ENCODE assay signal across 8 cellular contexts in the genomic region with DNA sequence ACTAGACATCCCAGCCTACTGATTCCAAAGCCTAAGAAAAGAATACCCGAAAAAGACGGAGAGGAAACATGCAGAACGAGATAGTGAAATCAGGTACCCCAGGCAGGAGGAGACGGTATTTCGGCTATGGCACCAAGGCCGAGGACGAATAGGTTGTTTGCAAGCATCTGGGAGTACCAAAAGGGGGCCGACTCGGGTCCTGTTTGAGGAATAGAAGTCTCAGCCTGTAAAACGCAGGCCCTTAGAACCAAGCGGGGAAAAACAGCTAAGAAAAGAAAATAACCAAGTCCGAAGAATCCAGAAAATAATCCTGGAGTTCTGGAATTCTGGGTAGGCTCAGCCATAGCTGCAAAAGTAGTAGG. TPM values are rescaled to one million over a fixed set of nuclear protein-coding genes. Genes with fewer than 3 reads are reported as not detected.
DNase-seq lines count a peak whose midpoint lies in the region; TF ChIP-seq lines count a peak whose summit lies in the region.

No MANE protein-coding gene starts in this region.

- no peak for TF ChIP-seq EP300 in SK-N-SH (IDR thresholded peaks at IDR 0.05; ENCODE audit: borderline replicate concordance in 1 of 2, low read depth in 1 of 2, low read length in 1 of 2)

- no peaks in the 10 kb centered on the region for H3K9me3 Mint-ChIP-seq in H9
- H3K9me3 Mint-ChIP-seq in nephron progenitor cell = no peaks in the 10 kb centered on the region

- H3K4me1 ChIP-seq in H9 (ENCODE audit: insufficient read depth, low read length) = no peaks in the 10 kb centered on the region
- peaks cover 8 to 17% of the 10 kb centered on the region in 2 experiments; a peak in 2 of 4 replicates for H3K4me1 ChIP-seq in SK-N-SH (ENCODE audit: control insufficient read depth in 1 of 2, insufficient read depth in 2 of 2, low read depth in 1 of 2, low read length in 1 of 2)
- H3K4me1 ChIP-seq in ectodermal cell (ENCODE audit: control insufficient read depth, insufficient read depth, low read length) = peaks cover 7% of the 10 kb centered on the region

- peak overlapping the region; percentile 85 to 97 for H3K4me3 ChIP-seq in SK-N-SH (ENCODE audit: low read depth in 2 of 2, low read length in 1 of 2)
- peak overlapping the region; percentile 89 for H3K4me3 ChIP-seq in ectodermal cell (ENCODE audit: insufficient read depth, low read depth, low read length)

- H3K9ac ChIP-seq in H9 (ENCODE audit: extremely low read depth, insufficient read length, low read length) (peak overlapping the region; percentile 71), SK-N-SH (peak overlapping the region; percentile 85)

- no peaks in the 10 kb centered on the region for H3K9me3 ChIP-seq in H9 (ENCODE audit: control insufficient read depth, low read depth, low read length)
- H3K9me3 ChIP-seq in SK-N-SH = no peaks in the 10 kb centered on the region
- H3K9me3 ChIP-seq in ectodermal cell (ENCODE audit: control insufficient read depth, low read length) = no peaks in the 10 kb centered on the region

- H3T11ph ChIP-seq in H9 (ENCODE audit: low read length) = no peak overlapping the region

- H4K91ac ChIP-seq in H9 (ENCODE audit: insufficient read length, low read depth, low read length) = no peak overlapping the region

- H2AFZ ChIP-seq in H9 (ENCODE audit: low read length) (no peak overlapping the region), SK-N-SH (ENCODE audit: low read depth) (peak overlapping the region; percentile 75)

- H2BK15ac ChIP-seq in H9 (ENCODE audit: low read depth, low read length) = no peak overlapping the region

- no peak overlapping the region for H2AK5ac ChIP-seq in H9 (ENCODE audit: insufficient read length, low read length)

- H3K79me1 ChIP-seq in H9 (ENCODE audit: insufficient read depth, low read depth, low read length, poor library complexity, severe bottlenecking) = no peaks in the 10 kb centered on the region

- H2BK12ac ChIP-seq in H9 (ENCODE audit: insufficient read length, low read depth, low read length) = no peak overlapping the region

- H3K56ac ChIP-seq in H9 (ENCODE audit: insufficient read length, low read depth, low read length) = no peak overlapping the region

- no peak for TF ChIP-seq RAD21 in SK-N-SH (IDR thresholded peaks at IDR 0.05; ENCODE audit: low read length)

- POLR2A ChIA-PET in SK-N-SH (lab: Yijun Ruan, JAX) (interaction anchor here (1.0 to 2.3 kb wide), 5 partner anchors 8 to 139 kb away, joined by 3 to 15 read pairs (median 6); a partner anchor contains a TSS), GM10248 (lab: Yijun Ruan, JAX) (interaction anchor here (1.9 kb wide), 1 partner anchor 57 kb away, joined by 12 read pairs; a partner anchor contains a TSS)

- H3K36me3 Mint-ChIP-seq in H9 (ENCODE audit: insufficient read depth in 1 of 3, low read depth in 3 of 3) (peaks cover 16 to 41% (median 37%) of the 10 kb centered on the region in 3 experiments; a peak in 5 of 7 replicates), nephron progenitor cell (ENCODE audit: low read depth) (peaks cover 20% of the 10 kb centered on the region)

- H4K20me1 ChIP-seq in H9 (ENCODE audit: control insufficient read depth, insufficient read depth, insufficient read length) (no peaks in the 10 kb centered on the region), SK-N-SH (ENCODE audit: insufficient read depth) (no peaks in the 10 kb centered on the region)

- DNase-seq in H9 (no peak), SK-N-SH (no peak), nephron progenitor cell (peak; percentile 21), GM10248 (ENCODE audit: extremely low spot score) (no peak), SK-N-DZ (ENCODE audit: low spot score) (no peak), A172 (ENCODE audit: low spot score) (no peak), NCI-H1105 (lab: John Stamatoyannopoulos, UW) (no peak)

- H3K4me1 Mint-ChIP-seq in H9 = peaks cover 10 to 14% of the 10 kb centered on the region in 2 experiments
- H3K4me1 Mint-ChIP-seq in nephron progenitor cell = peaks cover 32% of the 10 kb centered on the region

- peaks cover 3% of the 10 kb centered on the region; the same call in 1 of the 2 replicates for H3K79me2 ChIP-seq in H9 (ENCODE audit: insufficient read depth, low read length)
- H3K79me2 ChIP-seq in SK-N-SH (ENCODE audit: insufficient read depth) = peaks cover 26% of the 10 kb centered on the region

- peaks cover 4% of the 10 kb centered on the region for H3K23me2 ChIP-seq in H9 (ENCODE audit: insufficient read length, low read depth, low read length, poor library complexity, severe bottlenecking)

- H3K27me3 ChIP-seq in H9 (ENCODE audit: insufficient read depth, low read length) (no peaks in the 10 kb centered on the region), SK-N-SH (ENCODE audit: insufficient read depth) (no peaks in the 10 kb centered on the region), ectodermal cell (ENCODE audit: control insufficient read depth, insufficient read depth, low read length, poor library complexity, severe bottlenecking) (no peaks in the 10 kb centered on the region)

- CTCF ChIA-PET in SK-N-SH (lab: Yijun Ruan, JAX) = interaction anchor here (0.9 to 50.8 kb wide), 25 partner anchors 9 to 568 kb away, joined by 3 to 2107 read pairs (median 5); a partner anchor contains a TSS
- CTCF ChIA-PET in GM10248 (lab: Yijun Ruan, JAX) = interaction anchor here (0.7 to 40.4 kb wide), 20 partner anchors 12 to 562 kb away, joined by 3 to 880 read pairs (median 12); a partner anchor contains a TSS

- peak overlapping the region; percentile 99 to 100 (median 100); a peak in 6 of 7 replicates for H3K27ac Mint-ChIP-seq in H9
- H3K27ac Mint-ChIP-seq in nephron progenitor cell = peak overlapping the region; percentile 100

- H3F3A ChIP-seq in SK-N-SH (replicated peaks; ENCODE audit: insufficient read depth) = peaks cover 4% of the 10 kb centered on the region

- H3K14ac ChIP-seq in H9 (ENCODE audit: insufficient read depth, low read length) = no peak overlapping the region

- no peak overlapping the region for H3K4ac ChIP-seq in H9 (ENCODE audit: low read depth, low read length)

- no peak overlapping the region for H2BK20ac ChIP-seq in H9 (ENCODE audit: low read depth, low read length, poor library complexity, severe bottlenecking)

- H3K4me2 ChIP-seq in H9 (ENCODE audit: insufficient read depth, insufficient read length, low read length) = peak overlapping the region; percentile 94
- peak overlapping the region; percentile 98 for H3K4me2 ChIP-seq in SK-N-SH

- no peak overlapping the region for H3K18ac ChIP-seq in H9 (ENCODE audit: insufficient read length, low read depth, low read length)

- no peaks in the 10 kb centered on the region for H3K9me2 ChIP-seq in SK-N-SH

- H4K5ac ChIP-seq in H9 (ENCODE audit: insufficient read length, low read depth, low read length) = no peak overlapping the region

- WGBS in H9 (ENCODE audit: extremely low coverage, insufficient read length, low lambda C conversion rate) = no CpG with 5 or more reads among the region's 12 CpGs
- 3% methylated on average over 12 of the region's 12 CpGs for WGBS in SK-N-SH (ENCODE audit: low lambda C conversion rate)
- WGBS in ectodermal cell, 2 experiments = 2 to 3% methylated on average over 12 of the region's 12 CpGs

- H3K27me3 Mint-ChIP-seq in H9 (ENCODE audit: low read depth) = no peaks in the 10 kb centered on the region
- peaks cover 6% of the 10 kb centered on the region for H3K27me3 Mint-ChIP-seq in nephron progenitor cell (ENCODE audit: low read depth, poor library complexity)

- no peak overlapping the region for H2BK5ac ChIP-seq in H9 (ENCODE audit: insufficient read length, low read length)

- no peak overlapping the region for H2BK120ac ChIP-seq in H9 (ENCODE audit: low read depth, low read length, poor library complexity, severe bottlenecking)

- H3K23ac ChIP-seq in H9 (ENCODE audit: insufficient read length, low read depth, low read length) = no peak overlapping the region

- H3K36me3 ChIP-seq in SK-N-SH (replicated peaks in 1 of 2; ENCODE audit: control insufficient read depth in 1 of 2, insufficient read depth in 2 of 2, low read length in 1 of 2) (peaks cover 32 to 39% of the 10 kb centered on the region in 2 experiments), ectodermal cell (ENCODE audit: control insufficient read depth, insufficient read depth, low read length) (peaks cover 35% of the 10 kb centered on the region)

- TF ChIP-seq CTCF in H9 (conservative IDR thresholded peaks at IDR 0.05) (no peak), SK-N-SH (IDR thresholded peaks at IDR 0.05) (no peak), nephron progenitor cell (IDR thresholded peaks at IDR 0.05) (no peak), GM10248 (IDR thresholded peaks at IDR 0.05; ENCODE audit: control extremely low read depth, extremely low read depth, low read depth, missing control alignments) (no peak)

- H4K8ac ChIP-seq in H9 (replicated peaks; ENCODE audit: insufficient read length, low read depth, low read length) = no peak overlapping the region

- peak overlapping the region; percentile 89 to 94 for H3K4me3 Mint-ChIP-seq in H9
- H3K4me3 Mint-ChIP-seq in nephron progenitor cell = peak overlapping the region; percentile 90

- H3K27ac ChIP-seq in H9 (ENCODE audit: insufficient read length, low read depth, low read length) (no peak overlapping the region), SK-N-SH (ENCODE audit: low read depth in 2 of 2, low read length in 1 of 2) (peak overlapping the region; percentile 80 to 99), ectodermal cell (ENCODE audit: insufficient read depth, low read depth, low read length, poor library complexity, severe bottlenecking) (no peak overlapping the region)

RNA-seq across cellular contexts. Expression of a gene that starts 0.5 kb away (rescaled TPM):
- total RNA-seq in H9 (2021) = 55.5 and 58.9 TPM in 2 replicates
- 89.8 and 109 TPM in 2 replicates for polyA plus RNA-seq in SK-N-SH (2012; rRNA removed)
- 81.5 and 91.0 TPM in 2 replicates for polyA plus RNA-seq in SK-N-SH (2012; cell fraction: cytosol; rRNA removed)
- polyA plus RNA-seq in SK-N-SH (2012; cell fraction: nucleus; rRNA removed) = 63.5 and 95.5 TPM in 2 replicates
- polyA plus RNA-seq in ectodermal cell (2013, experiment 1 of 4) = 65.7 TPM
- polyA plus RNA-seq in ectodermal cell (2013, experiment 2 of 4) = 70.4 TPM
- 56.3 TPM for polyA plus RNA-seq in ectodermal cell (2013, experiment 3 of 4)
- polyA plus RNA-seq in ectodermal cell (2013, experiment 4 of 4) = 65.6 TPM
- 94.9 and 178 TPM in 2 replicates for polyA plus RNA-seq in SK-N-DZ (2014; cell fraction: cytosol; rRNA removed)
- polyA plus RNA-seq in SK-N-DZ (2014; cell fraction: nucleus; rRNA removed) = 127 and 153 TPM in 2 replicates
- 101 and 112 TPM in 2 replicates for total RNA-seq in A172 (2014; rRNA removed; shearing (Covaris generic))

RNA-seq across cellular contexts. Expression of a gene that starts 29.3 kb away (rescaled TPM):
- 33.7 and 35.0 TPM in 2 replicates for total RNA-seq in H9 (2021)
- 43.5 and 54.0 TPM in 2 replicates for polyA plus RNA-seq in SK-N-SH (2012; rRNA removed)
- 38.1 and 44.5 TPM in 2 replicates for polyA plus RNA-seq in SK-N-SH (2012; cell fraction: cytosol; rRNA removed)
- 67.4 and 68.6 TPM in 2 replicates for polyA plus RNA-seq in SK-N-SH (2012; cell fraction: nucleus; rRNA removed)
- polyA plus RNA-seq in ectodermal cell (2013, experiment 1 of 4) = 43.9 TPM
- 46.4 TPM for polyA plus RNA-seq in ectodermal cell (2013, experiment 2 of 4)
- polyA plus RNA-seq in ectodermal cell (2013, experiment 3 of 4) = 42.5 TPM
- polyA plus RNA-seq in ectodermal cell (2013, experiment 4 of 4) = 41.5 TPM
- polyA plus RNA-seq in SK-N-DZ (2014; cell fraction: cytosol; rRNA removed) = 46.4 and 62.0 TPM in 2 replicates
- 124 and 178 TPM in 2 replicates for polyA plus RNA-seq in SK-N-DZ (2014; cell fraction: nucleus; rRNA removed)
- total RNA-seq in A172 (2014; rRNA removed; shearing (Covaris generic)) = 36.3 and 43.9 TPM in 2 replicates

RNA-seq across cellular contexts. Expression of a gene that starts 56.7 kb away (rescaled TPM):
- total RNA-seq in H9 (2021) = 21.1 and 21.3 TPM in 2 replicates
- polyA plus RNA-seq in SK-N-SH (2012; rRNA removed) = 7.8 and 9.0 TPM in 2 replicates
- 4.6 and 6.4 TPM in 2 replicates for polyA plus RNA-seq in SK-N-SH (2012; cell fraction: cytosol; rRNA removed)
- 10.5 and 13.1 TPM in 2 replicates for polyA plus RNA-seq in SK-N-SH (2012; cell fraction: nucleus; rRNA removed)
- polyA plus RNA-seq in ectodermal cell (2013, experiment 1 of 4) = 51.0 TPM
- 57.9 TPM for polyA plus RNA-seq in ectodermal cell (2013, experiment 2 of 4)
- polyA plus RNA-seq in ectodermal cell (2013, experiment 3 of 4) = 51.5 TPM
- polyA plus RNA-seq in ectodermal cell (2013, experiment 4 of 4) = 62.6 TPM
- polyA plus RNA-seq in SK-N-DZ (2014; cell fraction: cytosol; rRNA removed) = 7.5 and 9.1 TPM in 2 replicates
- 4.7 and 18.3 TPM in 2 replicates for polyA plus RNA-seq in SK-N-DZ (2014; cell fraction: nucleus; rRNA removed)
- 4.6 and 12.0 TPM in 2 replicates for total RNA-seq in A172 (2014; rRNA removed; shearing (Covaris generic))

Comparison
In these comparisons a context has a peak if more than half of its experiments do, and no peak if none do; other contexts are left out.
1. H3K27ac ChIP-seq: peak in SK-N-SH (2 of 2); none in H9 (single experiment) and ectodermal cell (single experiment).